12 cellular contexts compared by ENCODE assay signal in the genomic region with DNA sequence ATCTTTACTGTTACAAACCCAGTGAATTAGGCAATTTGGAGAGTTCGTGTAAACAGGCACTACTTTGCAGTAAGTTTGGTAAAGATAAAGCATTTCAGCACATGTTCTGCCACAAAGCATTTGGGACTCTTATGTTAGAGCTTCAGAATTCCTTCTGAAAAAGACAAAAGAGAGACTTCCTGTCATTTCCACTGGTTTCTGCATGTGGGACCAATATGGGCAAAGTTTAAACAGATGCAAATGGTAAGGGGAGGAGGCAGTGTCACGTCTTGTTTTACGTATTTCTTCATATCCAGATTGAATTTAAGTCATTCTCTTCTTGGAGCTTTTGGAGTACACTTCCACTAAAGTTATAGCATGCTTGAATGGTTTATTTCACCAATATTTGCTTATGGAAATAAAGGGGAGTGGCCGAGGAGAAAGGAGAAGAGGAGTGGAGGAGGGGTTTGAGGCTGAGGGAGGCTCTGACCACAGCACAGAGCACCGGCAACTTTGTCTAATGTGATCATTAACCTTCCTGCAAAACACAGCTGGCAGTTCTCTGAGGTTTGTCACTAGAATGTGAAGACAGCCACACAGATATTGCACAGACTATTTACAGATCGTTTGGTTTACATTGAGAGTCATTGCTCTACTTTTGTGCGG. TPM values are rescaled to one million over a fixed set of nuclear protein-coding genes. Genes with fewer than 3 reads are reported as not detected.
DNase-seq lines count a peak whose midpoint lies in the region; ATAC-seq, FAIRE-seq and TF ChIP-seq lines count a peak whose summit lies in the region.
"Had no signal": no experiment of that assay in that cellular context is flagged by ENCODE, and none has a peak within 500 bp of the region (broad histone marks: within the 10 kb centered on the region; RNA-seq: fewer than 3 reads in every experiment).

A gene with protein sequence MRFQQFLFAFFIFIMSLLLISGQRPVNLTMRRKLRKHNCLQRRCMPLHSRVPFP (plus strand): TSS at position 499 of the 645 bp plus-strand sequence. CDS start 154 bp downstream, outside the sequence.

- H3K36me3 ChIP-seq in Caco-2 (ENCODE audit: control insufficient read depth, insufficient read depth, low read length) (no peaks in the 10 kb centered on the region), H1 (ENCODE audit: control insufficient read depth in 2 of 4, insufficient read depth in 4 of 4, low read length in 3 of 4) (peaks cover 0 to 39% (median 6%) of the 10 kb centered on the region in 4 experiments; a peak in 5 of 8 replicates)

- H4K5ac ChIP-seq in H1 (ENCODE audit: insufficient read length, low read depth, low read length), result peak within 1 kb of the TSS; percentile 51

- POLR2A ChIA-PET in Caco-2 (lab: Charles Lee) (no interaction called here), H1 (lab: Charles Lee; ENCODE audit: partially characterized antibody) (interaction anchor here (0.6 to 3.0 kb wide), 11 partner anchors 9 to 100 kb away, joined by 3 to 15 read pairs (median 4); no protein-coding TSS in a partner anchor)
- POLR2A ChIA-PET in activated CD4-positive, alpha-beta memory T cell treated with anti-CD3 and anti-CD28 coated beads for 36 hours (lab: Charles Lee), result no interaction called here

- TF ChIP-seq POLR2A in H1 (IDR thresholded peaks at IDR 0.05; ENCODE audit: control extremely low read depth in 1 of 2, low read depth in 2 of 2, low read length in 2 of 2), result peak in 1 of 2 experiments; percentile 35; a peak in 1 of 3 replicates

- H3K56ac ChIP-seq in H1 (replicated peaks; ENCODE audit: insufficient read length, low read depth, low read length), result peak within 1 kb of the TSS; percentile 27

- H2BK5ac ChIP-seq in H1 (ENCODE audit: low read depth, low read length), result peak within 1 kb of the TSS; percentile 21; the same call in 1 of the 2 replicates

- H3K27me3 ChIP-seq in Caco-2 (replicated peaks; ENCODE audit: control insufficient read depth, insufficient read depth, low read length), result no peaks in the 10 kb centered on the region
- no peaks in the 10 kb centered on the region for H3K27me3 ChIP-seq in H1 (replicated peaks in 1 of 4; ENCODE audit: control insufficient read depth in 3 of 4, extremely low read depth in 1 of 4, insufficient read depth in 3 of 4, low read length in 3 of 4)
- H3K27me3 ChIP-seq: body of pancreas had no signal

- DNase-seq in Caco-2 (peak; percentile 71 to 74), H1 (ENCODE audit: low read depth in 1 of 2, low spot score in 2 of 2) (no peak), midbrain (lab: John Stamatoyannopoulos, UW) (no peak), dermis blood vessel endothelial cell (no peak), cortex of kidney (lab: John Stamatoyannopoulos, UW) (no peak)
- DNase-seq in activated CD4-positive, alpha-beta memory T cell treated with anti-CD3 and anti-CD28 coated beads for 36 hours, result no peak
- DNase-seq: body of pancreas, occipital lobe had no signal

- no peak within 1 kb of the TSS for H4K91ac ChIP-seq in H1 (replicated peaks; ENCODE audit: insufficient read length, low read length)

- CTCF ChIA-PET in Caco-2 (lab: Charles Lee) (interaction anchor here (0.5 kb wide), 1 partner anchor 107 kb away, joined by 3 read pairs; no protein-coding TSS in a partner anchor), H1 (lab: Charles Lee; ENCODE audit: partially characterized antibody) (interaction anchor here (0.6 to 1.5 kb wide), 3 partner anchors 91 to 639 kb away, joined by 3 to 8 read pairs (median 6); no protein-coding TSS in a partner anchor)
- CTCF ChIA-PET in activated CD4-positive, alpha-beta memory T cell treated with anti-CD3 and anti-CD28 coated beads for 36 hours (lab: Charles Lee), result no interaction called here

- no peak within 1 kb of the TSS for H4K8ac ChIP-seq in H1 (ENCODE audit: extremely low read depth, insufficient read depth, low read length)

- peaks cover 0 to 48% of the 10 kb centered on the region in 2 experiments; a peak in 3 of 4 replicates for H3K79me2 ChIP-seq in H1 (ENCODE audit: control insufficient read depth in 1 of 2, insufficient read depth in 2 of 2, low read length in 2 of 2)

- H3K27me3 Mint-ChIP-seq in Caco-2 (ENCODE audit: insufficient read depth, unreplicated experiment), result no peaks in the 10 kb centered on the region
- H3K27me3 Mint-ChIP-seq in activated CD4-positive, alpha-beta memory T cell treated with anti-CD3 and anti-CD28 coated beads for 36 hours, result peaks cover 6% of the 10 kb centered on the region

- peaks cover 3% of the 10 kb centered on the region; the same call in 1 of the 2 replicates for H3K9me3 ChIP-seq in Caco-2
- H3K9me3 ChIP-seq in H1 (ENCODE audit: insufficient read depth in 2 of 2, low read depth in 1 of 2, low read length in 1 of 2), result no peaks in the 10 kb centered on the region
- H3K9me3 ChIP-seq: body of pancreas had no signal

- peak within 1 kb of the TSS; percentile 81 for H3K27ac Mint-ChIP-seq in Caco-2 (ENCODE audit: unreplicated experiment)
- no peak within 1 kb of the TSS for H3K27ac Mint-ChIP-seq in activated CD4-positive, alpha-beta memory T cell treated with anti-CD3 and anti-CD28 coated beads for 36 hours

- no peak within 1 kb of the TSS for H3K23ac ChIP-seq in H1 (ENCODE audit: insufficient read length)

- peak within 1 kb of the TSS; percentile 28; the same call in 1 of the 2 replicates for H3K18ac ChIP-seq in H1 (ENCODE audit: extremely low read depth, low read length)

- peaks cover 6% of the 10 kb centered on the region for H3K23me2 ChIP-seq in H1 (ENCODE audit: low read depth, low read length)

- H3K79me1 ChIP-seq in H1 (ENCODE audit: low read depth, low read length), result no peaks in the 10 kb centered on the region

- H3K36me3 Mint-ChIP-seq in Caco-2 (ENCODE audit: insufficient read depth, unreplicated experiment), result peaks cover 34% of the 10 kb centered on the region
- H3K36me3 Mint-ChIP-seq in activated CD4-positive, alpha-beta memory T cell treated with anti-CD3 and anti-CD28 coated beads for 36 hours, result no peaks in the 10 kb centered on the region

- TF ChIP-seq CTCF in Caco-2 (IDR thresholded peaks at IDR 0.05; ENCODE audit: insufficient read depth in 1 of 2, low read depth in 1 of 2, low read length in 1 of 2, severe bottlenecking in 1 of 2, unreplicated experiment in 1 of 2) (no peak), H1 (IDR thresholded peaks at IDR 0.05; ENCODE audit: control extremely low read depth in 1 of 3, insufficient read depth in 1 of 3, low read depth in 1 of 3, low read length in 3 of 3) (no peak)

- no peak within 1 kb of the TSS for H2BK15ac ChIP-seq in H1 (ENCODE audit: low read length)

- ATAC-seq in GM19467 (IDR thresholded peaks at IDR 0.05; ENCODE audit: unreplicated experiment), result peak; percentile 100
- ATAC-seq in HG03139 (IDR thresholded peaks at IDR 0.05; ENCODE audit: unreplicated experiment), result peak; percentile 100
- ATAC-seq: body of pancreas, Panc1 had no signal

- H3K27ac ChIP-seq in H1 (ENCODE audit: low read depth, low read length), result no peak within 1 kb of the TSS; the same call in 1 of the 2 replicates
- H3K27ac ChIP-seq: body of pancreas, C4-2B had no signal

- peak; percentile 96 for FAIRE-seq in H1 (lab: Jason Lieb, UNC)

- H3K14ac ChIP-seq in H1 (ENCODE audit: insufficient read length), result no peak within 1 kb of the TSS

- H4K20me1 ChIP-seq in H1 (replicated peaks in 1 of 2; ENCODE audit: control insufficient read depth in 1 of 2, insufficient read depth in 2 of 2, low read length in 2 of 2), result no peaks in the 10 kb centered on the region

- no peak within 1 kb of the TSS for H2BK120ac ChIP-seq in H1 (replicated peaks; ENCODE audit: low read depth, low read length)

- H2BK12ac ChIP-seq in H1 (ENCODE audit: low read depth, low read length), result no peak within 1 kb of the TSS

- peak within 1 kb of the TSS in 2 of 4 experiments; percentile 49 to 59; a peak in 3 of 7 replicates for H3K9ac ChIP-seq in H1 (replicated peaks in 1 of 4; ENCODE audit: extremely low read depth in 1 of 4, low read depth in 3 of 4, low read length in 3 of 4)

- no peak within 1 kb of the TSS for H2AK5ac ChIP-seq in H1 (ENCODE audit: low read depth, low read length)

- peak within 1 kb of the TSS; percentile 64 to 89 for H3K4me2 ChIP-seq in H1 (ENCODE audit: insufficient read depth in 1 of 2, low read depth in 2 of 2, low read length in 2 of 2)

- peaks cover 26% of the 10 kb centered on the region for H3K4me1 Mint-ChIP-seq in Caco-2 (ENCODE audit: low read depth, unreplicated experiment)
- no peaks in the 10 kb centered on the region for H3K4me1 Mint-ChIP-seq in activated CD4-positive, alpha-beta memory T cell treated with anti-CD3 and anti-CD28 coated beads for 36 hours (ENCODE audit: low read depth)

- 1% methylated on average over 7 of the region's 7 CpGs; no CpG with 5 or more reads in 1 of the 2 experiments for WGBS in H1 (ENCODE audit: extremely low coverage in 1 of 2, insufficient coverage in 1 of 2, insufficient read length in 1 of 2, insufficient replicate concordance in 2 of 2, low coverage in 1 of 2, low lambda C conversion rate in 2 of 2, missing lambda C conversion rate in 1 of 2), 2 experiments

- H3K4ac ChIP-seq in H1 (replicated peaks; ENCODE audit: insufficient read length, low read depth, low read length), result no peak within 1 kb of the TSS

- TF ChIP-seq EP300 in H1 (IDR thresholded peaks at IDR 0.05; ENCODE audit: borderline replicate concordance in 1 of 2, low read depth in 2 of 2, low read length in 2 of 2), result no peak

- intact Hi-C loops in Caco-2 (cut with micrococcal nuclease; ENCODE audit: unreplicated experiment), result loop anchor here (1.0 to 5.0 kb wide), 3 partner anchors 70 to 445 kb away; partner anchors contain the start of gene TMEM192
- intact Hi-C loops in activated CD4-positive, alpha-beta memory T cell treated with anti-CD3 and anti-CD28 coated beads for 36 hours (cut with micrococcal nuclease), result no loop called here

- peaks cover under 1% of the 10 kb centered on the region for H3K9me3 Mint-ChIP-seq in Caco-2 (ENCODE audit: unreplicated experiment)
- no peaks in the 10 kb centered on the region for H3K9me3 Mint-ChIP-seq in activated CD4-positive, alpha-beta memory T cell treated with anti-CD3 and anti-CD28 coated beads for 36 hours

- no peak for TF ChIP-seq RAD21 in H1 (IDR thresholded peaks at IDR 0.05 in 1 of 2, conservative IDR thresholded peaks at IDR 0.05 in 1 of 2; ENCODE audit: low read depth in 2 of 2, low read length in 2 of 2)

- peaks cover 62% of the 10 kb centered on the region for H3K4me1 ChIP-seq in Caco-2
- H3K4me1 ChIP-seq in H1 (replicated peaks in 1 of 4; ENCODE audit: control insufficient read depth in 3 of 4, insufficient read depth in 4 of 4, low read length in 3 of 4), result peaks cover 0 to 13% (median 2%) of the 10 kb centered on the region in 4 experiments; a peak in 3 of 7 replicates
- H3K4me1 ChIP-seq: body of pancreas had no signal

- H2BK20ac ChIP-seq in H1 (ENCODE audit: low read length), result no peak within 1 kb of the TSS

- H3K4me3 Mint-ChIP-seq in Caco-2 (ENCODE audit: unreplicated experiment), result peak within 1 kb of the TSS; percentile 74
- H3K4me3 Mint-ChIP-seq in activated CD4-positive, alpha-beta memory T cell treated with anti-CD3 and anti-CD28 coated beads for 36 hours, result no peak within 1 kb of the TSS

- no peak within 1 kb of the TSS for H2AFZ ChIP-seq in H1 (ENCODE audit: low read length)

- no TSS peak for BruUV-seq in Caco-2 (replicated peaks; lab: Mats Ljungman, UMichigan)

- H3K4me3 ChIP-seq in Caco-2 (ENCODE audit: low read depth, low read length) (peak within 1 kb of the TSS; percentile 26), H1 (ENCODE audit: extremely low read depth in 1 of 4, insufficient read depth in 2 of 4, low read depth in 3 of 4, low read length in 4 of 4) (peak within 1 kb of the TSS; percentile 30 to 90 (median 72))
- H3K4me3 ChIP-seq: body of pancreas had no signal

RNA-seq across cellular contexts. Expression of the gene that starts here (rescaled TPM):
- total RNA-seq in Caco-2 (2022), result 30.6 and 34.8 TPM in 2 replicates
- 60.2 and 65.2 TPM in 2 replicates for total RNA-seq in H1 (2021; fragmentation: NEBNext Ultra II Directional; extraction: Animal tissue kit (Norgen Biotek cat#: 25700))
- 41.9 and 81.8 TPM in 2 replicates for polyA plus RNA-seq in H1 (2011; rRNA removed)
- 86.6 TPM for polyA plus RNA-seq in H1 (2011; cell fraction: cytosol; rRNA removed)
- polyA plus RNA-seq in H1 (2011; cell fraction: nucleus; rRNA removed), result 16.0 TPM
- 52.0 to 101 TPM (median 56.0 TPM) in 4 replicates for polyA plus RNA-seq in H1 (2012, experiment 1 of 2)
- 35.9 TPM for polyA plus RNA-seq in H1 (2012, experiment 2 of 2)
- 75.1 TPM for polyA plus RNA-seq in H1 (2013, experiment 1 of 2)
- polyA plus RNA-seq in H1 (2013, experiment 2 of 2), result 74.5 TPM
- polyA minus RNA-seq in H1 (2011; rRNA and poly(A)+ RNA removed), result 38.3 and 43.7 TPM in 2 replicates
- polyA minus RNA-seq in H1 (2011; cell fraction: cytosol; rRNA and poly(A)+ RNA removed), result 50.1 TPM
- 55.4 TPM for polyA minus RNA-seq in H1 (2011; cell fraction: nucleus; rRNA and poly(A)+ RNA removed)
- total RNA-seq in dermis blood vessel endothelial cell, result not detected in 2 replicates
- total RNA-seq in activated CD4-positive, alpha-beta memory T cell treated with anti-CD3 and anti-CD28 coated beads for 36 hours, result not detected
- total RNA-seq: body of pancreas, occipital lobe had no signal

Comparison
In these comparisons a context has a peak if more than half of its experiments do, and no peak if none do; other contexts are left out.
1. RNA of the gene that starts here (total RNA-seq): 60.2 to 65.2 TPM in H1 and 30.6 to 34.8 TPM in Caco-2; not detected in dermis blood vessel endothelial cell and not detected in activated CD4-positive, alpha-beta memory T cell treated with anti-CD3 and anti-CD28 coated beads for 36 hours; every median in the first group is over 10 times any median in the second.
2. DNase-seq: peak in Caco-2 (2 of 2); none in H1 (0 of 2), midbrain (single experiment), dermis blood vessel endothelial cell (single experiment), cortex of kidney (single experiment) and activated CD4-positive, alpha-beta memory T cell treated with anti-CD3 and anti-CD28 coated beads for 36 hours (single experiment).